In genomic region chr6:16503919-16504554, GRCh38 we compare ENCODE assay signal across 11 cellular contexts.
A peak's percentile ranks its signal among the peaks of the same experiment; 100 is the strongest.
DNase-seq lines count a peak whose midpoint lies in the region; ATAC-seq and TF ChIP-seq lines count a peak whose summit lies in the region.
"Had no signal": no experiment of that assay in that cellular context is flagged by ENCODE, and none has a peak within 500 bp of the region (broad histone marks: within the 10 kb centered on the region; RNA-seq: fewer than 3 reads in every experiment).

No MANE protein-coding gene starts in this region.

- CTCF ChIA-PET in CD8-positive, alpha-beta T cell (lab: Charles Lee) = interaction anchor here (0.6 to 2.0 kb wide), 4 partner anchors 10 to 258 kb away, joined by 3 to 7 read pairs (median 4); no protein-coding TSS in a partner anchor
- CTCF ChIA-PET in activated CD8-positive, alpha-beta T cell treated with anti-CD3 and anti-CD28 coated beads, Interleukin-2, amount 10 ng/mL, durations not matched to agents 7 days and 5 days (lab: Charles Lee) = interaction anchor here (0.6 to 4.6 kb wide), 9 partner anchors 9 to 265 kb away, joined by 3 to 37 read pairs (median 4); partner anchors contain the start of gene ATXN1

- POLR2A ChIA-PET in CD8-positive, alpha-beta T cell (lab: Charles Lee) = interaction anchor here (0.6 to 1.5 kb wide), 2 partner anchors 14 to 84 kb away, joined by 3 to 5 read pairs; no protein-coding TSS in a partner anchor
- POLR2A ChIA-PET in activated CD8-positive, alpha-beta T cell treated with anti-CD3 and anti-CD28 coated beads, Interleukin-2, amount 10 ng/mL, durations not matched to agents 7 days and 5 days (lab: Charles Lee) = interaction anchor here (1.0 kb wide), 1 partner anchor 20 kb away, joined by 3 read pairs; no protein-coding TSS in a partner anchor

- peak overlapping the region; percentile 34 for H3K27ac Mint-ChIP-seq in CD8-positive, alpha-beta T cell
- peak overlapping the region; percentile 39 for H3K27ac Mint-ChIP-seq in activated CD8-positive, alpha-beta T cell treated with anti-CD3 and anti-CD28 coated beads, Interleukin-2, amount 10 ng/mL, durations not matched to agents 7 days and 5 days
- H3K27ac Mint-ChIP-seq: activated CD4-positive, alpha-beta memory T cell treated with anti-CD3 and anti-CD28 coated beads for 36 hours had no signal

- H3K9me3 ChIP-seq in CD8-positive, alpha-beta T cell (ENCODE audit: low read length) = no peaks in the 10 kb centered on the region
- no peaks in the 10 kb centered on the region for H3K9me3 ChIP-seq in body of pancreas

- peaks cover 27% of the 10 kb centered on the region for H3K4me1 Mint-ChIP-seq in CD8-positive, alpha-beta T cell (ENCODE audit: low read depth)
- H3K4me1 Mint-ChIP-seq in activated CD8-positive, alpha-beta T cell treated with anti-CD3 and anti-CD28 coated beads, Interleukin-2, amount 10 ng/mL, durations not matched to agents 7 days and 5 days (ENCODE audit: low read depth) = peaks cover 30% of the 10 kb centered on the region

- no peaks in the 10 kb centered on the region for H3K27me3 Mint-ChIP-seq in CD8-positive, alpha-beta T cell (ENCODE audit: low read depth)
- no peaks in the 10 kb centered on the region for H3K27me3 Mint-ChIP-seq in activated CD8-positive, alpha-beta T cell treated with anti-CD3 and anti-CD28 coated beads, Interleukin-2, amount 10 ng/mL, durations not matched to agents 7 days and 5 days (ENCODE audit: low read depth)
- H3K27me3 Mint-ChIP-seq: activated CD4-positive, alpha-beta memory T cell treated with anti-CD3 and anti-CD28 coated beads for 36 hours had no signal

- WGBS in body of pancreas, 2 donors = 75 to 79% methylated on average over 2 of the region's 2 CpGs

- no peak for TF ChIP-seq POLR2A in body of pancreas (IDR thresholded peaks at IDR 0.05)

- ATAC-seq in CD8-positive, alpha-beta T cell = peak; percentile 86
- ATAC-seq in GM19467 (IDR thresholded peaks at IDR 0.05; ENCODE audit: unreplicated experiment) (peak; percentile 70), HG03342 (IDR thresholded peaks at IDR 0.05; ENCODE audit: unreplicated experiment) (peak; percentile 55), body of pancreas (no peak)
- ATAC-seq in activated CD8-positive, alpha-beta T cell treated with anti-CD3 and anti-CD28 coated beads, Interleukin-2, amount 10 ng/mL, durations not matched to agents 7 days and 5 days = peak; percentile 79

- H3K27me3 ChIP-seq in CD8-positive, alpha-beta T cell (ENCODE audit: insufficient read depth, low read length) = no peaks in the 10 kb centered on the region
- H3K27me3 ChIP-seq in body of pancreas = no peaks in the 10 kb centered on the region

- no peak for TF ChIP-seq CTCF in CD8-positive, alpha-beta T cell (IDR thresholded peaks at IDR 0.05)
- TF ChIP-seq CTCF in body of pancreas (IDR thresholded peaks at IDR 0.05) = no peak

- peaks cover 21% of the 10 kb centered on the region for H3K4me1 ChIP-seq in CD8-positive, alpha-beta T cell (ENCODE audit: insufficient read depth, low read length)
- no peaks in the 10 kb centered on the region for H3K4me1 ChIP-seq in body of pancreas

- peaks cover 4% of the 10 kb centered on the region for H3K9me3 Mint-ChIP-seq in CD8-positive, alpha-beta T cell
- peaks cover 4% of the 10 kb centered on the region for H3K9me3 Mint-ChIP-seq in activated CD8-positive, alpha-beta T cell treated with anti-CD3 and anti-CD28 coated beads, Interleukin-2, amount 10 ng/mL, durations not matched to agents 7 days and 5 days (ENCODE audit: insufficient read depth)

- H3K36me3 ChIP-seq in CD8-positive, alpha-beta T cell (ENCODE audit: insufficient read depth, low read length) = no peaks in the 10 kb centered on the region
- H3K36me3 ChIP-seq in body of pancreas (replicated peaks in 1 of 2; ENCODE audit: insufficient read depth in 1 of 2, low read depth in 2 of 2) = no peaks in the 10 kb centered on the region

- H3K4me3 Mint-ChIP-seq in CD8-positive, alpha-beta T cell = no peak overlapping the region
- H3K4me3 Mint-ChIP-seq in activated CD8-positive, alpha-beta T cell treated with anti-CD3 and anti-CD28 coated beads, Interleukin-2, amount 10 ng/mL, durations not matched to agents 7 days and 5 days = peak overlapping the region; percentile 36
- H3K4me3 Mint-ChIP-seq: activated CD4-positive, alpha-beta memory T cell treated with anti-CD3 and anti-CD28 coated beads for 36 hours had no signal

- peak in 1 of 7 experiments; percentile 27 for DNase-seq in CD8-positive, alpha-beta T cell
- peak; percentile 53 for DNase-seq in activated CD8-positive, alpha-beta T cell treated with anti-CD3 and anti-CD28 coated beads, Interleukin-2, amount 10 ng/mL, durations not matched to agents 7 days and 5 days
- DNase-seq in HuH-7.5 (ENCODE audit: low spot score) (no peak), GOT3 (lab: John Stamatoyannopoulos, UW) (no peak), body of pancreas (no peak), kidney tubule cell (ENCODE audit: low spot score) (no peak)
- DNase-seq: activated CD4-positive, alpha-beta memory T cell treated with anti-CD3 and anti-CD28 coated beads for 36 hours; Calu3; stimulated activated naive CD4-positive, alpha-beta T cell treated with Interleukin-2 at 50 U/mL for 16 hours had no signal

- intact Hi-C loops in CD8-positive, alpha-beta T cell (cut with DNase I, micrococcal nuclease) = loop anchor here in 1 of 2 experiments (2.0 kb wide), 1 partner anchor 15 kb away; no protein-coding TSS in a partner anchor
- intact Hi-C loops in body of pancreas (cut with DNase I) = loop anchor here (10.0 kb wide), 1 partner anchor 169 kb away; no protein-coding TSS in a partner anchor

- H3K4me3 ChIP-seq in CD8-positive, alpha-beta T cell (ENCODE audit: low read depth, low read length) = no peak overlapping the region
- no peak overlapping the region for H3K4me3 ChIP-seq in body of pancreas

- H3K36me3 Mint-ChIP-seq in CD8-positive, alpha-beta T cell = peaks cover 3% of the 10 kb centered on the region
- peaks cover 24% of the 10 kb centered on the region for H3K36me3 Mint-ChIP-seq in activated CD8-positive, alpha-beta T cell treated with anti-CD3 and anti-CD28 coated beads, Interleukin-2, amount 10 ng/mL, durations not matched to agents 7 days and 5 days (ENCODE audit: low read depth)

- H3K27ac ChIP-seq in CD8-positive, alpha-beta T cell (ENCODE audit: low read depth, low read length) = no peak overlapping the region
- H3K27ac ChIP-seq in body of pancreas = no peak overlapping the region
